Comparison of ENCODE assay signal across 1 cellular context in genomic region chr1:3326516-3327388, GRCh38.
A peak's percentile ranks its signal among the peaks of the same experiment; 100 is the strongest.
TF ChIP-seq lines count a peak whose summit lies in the region.

No MANE protein-coding gene starts in this region.

TF ChIP-seq in HepG2, 621 proteins besides CTCF, POLR2A, EP300 and RAD21 (continued from another document):
- TF ChIP-seq ZNF512 (CRISPR knock-in tag; IDR thresholded peaks at IDR 0.05) = no peak
- TF ChIP-seq ZNF451 (CRISPR knock-in tag; IDR thresholded peaks at IDR 0.05) = no peak
- TF ChIP-seq ZNF530 (CRISPR knock-in tag; IDR thresholded peaks at IDR 0.05; ENCODE audit: low read depth) = no peak
- TF ChIP-seq GRHL1 (CRISPR knock-in tag; conservative IDR thresholded peaks at IDR 0.05) = no peak
- TF ChIP-seq ZNF124 (CRISPR knock-in tag; IDR thresholded peaks at IDR 0.05) = no peak
- no peak for TF ChIP-seq ATF3 (CRISPR knock-in tag; IDR thresholded peaks at IDR 0.05)
- no peak for TF ChIP-seq ZBTB8A (CRISPR knock-in tag; IDR thresholded peaks at IDR 0.05; ENCODE audit: borderline replicate concordance, low read depth)
- TF ChIP-seq ZNF512B (CRISPR knock-in tag; IDR thresholded peaks at IDR 0.05; ENCODE audit: borderline replicate concordance) = 0 out of 2 replicates have a peak, but pooled peaks have one; percentile 20
- TF ChIP-seq REST (IDR thresholded peaks at IDR 0.05; ENCODE audit: borderline replicate concordance in 1 of 2, low read depth in 1 of 2, low read length in 2 of 2) = no peak
- TF ChIP-seq ZNF788 (CRISPR knock-in tag; IDR thresholded peaks at IDR 0.05; ENCODE audit: borderline replicate concordance) = peak; percentile 68; the same call in 1 of the 2 replicates
- peak; percentile 33 for TF ChIP-seq PHF5A (CRISPR knock-in tag; IDR thresholded peaks at IDR 0.05; ENCODE audit: low read depth, unreplicated experiment)
- TF ChIP-seq PLRG1 (conservative IDR thresholded peaks at IDR 0.05) = no peak
- TF ChIP-seq ZNF619 (CRISPR knock-in tag; IDR thresholded peaks at IDR 0.05) = no peak; the same call in 1 of the 2 replicates
- no peak for TF ChIP-seq SETDB1 (CRISPR knock-in tag; IDR thresholded peaks at IDR 0.05; ENCODE audit: borderline replicate concordance)
- no peak for TF ChIP-seq ZNF720 (CRISPR knock-in tag; IDR thresholded peaks at IDR 0.05)
- peak; percentile 24; the same call in 1 of the 2 replicates for TF ChIP-seq GATAD1 (CRISPR knock-in tag; IDR thresholded peaks at IDR 0.05)
- TF ChIP-seq ZBTB43 (CRISPR knock-in tag; conservative IDR thresholded peaks at IDR 0.05) = 0 out of 2 replicates have a peak, but pooled peaks have one; percentile 68
- TF ChIP-seq THYN1 (CRISPR knock-in tag; IDR thresholded peaks at IDR 0.05; ENCODE audit: borderline replicate concordance, low read depth) = no peak
- no peak for TF ChIP-seq ZNF678 (CRISPR knock-in tag; IDR thresholded peaks at IDR 0.05)
- no peak for TF ChIP-seq HMGA1 (CRISPR knock-in tag; conservative IDR thresholded peaks at IDR 0.05)
- no peak for TF ChIP-seq ZNF326 (CRISPR knock-in tag; IDR thresholded peaks at IDR 0.05; ENCODE audit: borderline replicate concordance)
- TF ChIP-seq NFRKB (IDR thresholded peaks at IDR 0.05) = no peak
- TF ChIP-seq CCAR2 (optimal IDR thresholded peaks at IDR 0.05; ENCODE audit: low read depth, low read length) = no peak
- TF ChIP-seq ZNF567 (CRISPR knock-in tag; IDR thresholded peaks at IDR 0.05; ENCODE audit: borderline replicate concordance) = no peak
- no peak for TF ChIP-seq E2F5 (CRISPR knock-in tag; conservative IDR thresholded peaks at IDR 0.05)
- TF ChIP-seq ZBTB38 (CRISPR knock-in tag; IDR thresholded peaks at IDR 0.05) = peak; percentile 94
- TF ChIP-seq ELF4 (CRISPR knock-in tag; IDR thresholded peaks at IDR 0.05; ENCODE audit: borderline replicate concordance) = no peak
- TF ChIP-seq KDM4B (CRISPR knock-in tag; IDR thresholded peaks at IDR 0.05) = peak; percentile 46; the same call in 1 of the 2 replicates
- TF ChIP-seq SAP130 (CRISPR knock-in tag; IDR thresholded peaks at IDR 0.05; ENCODE audit: low read depth) = peak; percentile 70
- TF ChIP-seq DMAP1 (CRISPR knock-in tag; IDR thresholded peaks at IDR 0.05) = peak; percentile 53; the same call in 1 of the 2 replicates
- TF ChIP-seq KMT2B (CRISPR knock-in tag; IDR thresholded peaks at IDR 0.05) = peak; percentile 51; the same call in 1 of the 2 replicates
- TF ChIP-seq EHMT2 (IDR thresholded peaks at IDR 0.05; ENCODE audit: borderline replicate concordance, low read depth, low read length) = no peak
